14 cellular contexts compared by ENCODE assay signal in genomic region chr11:125381499-125381898, GRCh38.
A peak's percentile ranks its signal among the peaks of the same experiment; 100 is the strongest.
DNase-seq lines count a peak whose midpoint lies in the region; ATAC-seq and TF ChIP-seq lines count a peak whose summit lies in the region.
"Had no signal": no experiment of that assay in that cellular context is flagged by ENCODE, and none has a peak within 500 bp of the region (broad histone marks: within the 10 kb centered on the region; RNA-seq: fewer than 3 reads in every experiment).

No MANE protein-coding gene starts in this region.

- peaks cover 3 to 47% of the 10 kb centered on the region in 2 donors for H3K36me3 ChIP-seq in neuronal stem cell (replicated peaks in 1 of 2; ENCODE audit: control insufficient read depth in 2 of 2, insufficient read depth in 2 of 2, low read length in 2 of 2)
- no peaks in the 10 kb centered on the region for H3K36me3 ChIP-seq in upper lobe of right lung
- H3K36me3 ChIP-seq: BE2C, HAP-1 had no signal

- no peak overlapping the region for H3K27ac ChIP-seq in neuronal stem cell (replicated peaks; ENCODE audit: low read length)
- H3K27ac ChIP-seq in upper lobe of right lung, result no peak overlapping the region

- peaks cover 0 to 26% of the 10 kb centered on the region in 2 donors for H3K4me1 ChIP-seq in neuronal stem cell (ENCODE audit: control insufficient read depth in 2 of 2, insufficient read depth in 1 of 2, low read depth in 1 of 2, low read length in 2 of 2)
- peaks cover 2% of the 10 kb centered on the region for H3K4me1 ChIP-seq in upper lobe of right lung
- H3K4me1 ChIP-seq: BE2C, HAP-1 had no signal

- peaks cover 2% of the 10 kb centered on the region for H3K79me1 ChIP-seq in neuronal stem cell (ENCODE audit: low read depth, low read length)

- H2AFZ ChIP-seq in neuronal stem cell (ENCODE audit: low read length), result no peak overlapping the region

- no peak for ATAC-seq in upper lobe of right lung
- ATAC-seq in HG03097 (IDR thresholded peaks at IDR 0.05; ENCODE audit: low FRiP score, unreplicated experiment), result no peak

- no peak overlapping the region for H3K4me3 ChIP-seq in neuronal stem cell (ENCODE audit: low read length in 2 of 2)
- no peak overlapping the region for H3K4me3 ChIP-seq in upper lobe of right lung
- H3K4me3 ChIP-seq: HAP-1 had no signal

- no peak overlapping the region for H3K4ac ChIP-seq in neuronal stem cell (ENCODE audit: low read length)

- H3K27me3 ChIP-seq in neuronal stem cell (ENCODE audit: control insufficient read depth in 3 of 3, insufficient read depth in 3 of 3, low read depth in 1 of 3, low read length in 3 of 3) (no peaks in the 10 kb centered on the region), upper lobe of right lung (peaks cover 4% of the 10 kb centered on the region)

- WGBS in neuronal stem cell (ENCODE audit: extremely low coverage in 2 of 2, insufficient read length in 2 of 2, insufficient replicate concordance in 1 of 2), 2 donors, result no CpG with 5 or more reads among the region's 5 CpGs

- H3K9me3 ChIP-seq in neuronal stem cell (replicated peaks in 1 of 2; ENCODE audit: control insufficient read depth in 2 of 2, insufficient read depth in 1 of 2, low read depth in 1 of 2, low read length in 2 of 2), result no peaks in the 10 kb centered on the region
- no peaks in the 10 kb centered on the region for H3K9me3 ChIP-seq in upper lobe of right lung
- H3K9me3 ChIP-seq: BE2C, HAP-1 had no signal

- TF ChIP-seq CTCF in brain (conservative IDR thresholded peaks at IDR 0.05) (no peak), endothelial cell (IDR thresholded peaks at IDR 0.05; ENCODE audit: unreplicated experiment) (no peak), upper lobe of right lung (IDR thresholded peaks at IDR 0.05) (no peak)

- H3K9ac ChIP-seq in neuronal stem cell (ENCODE audit: low read depth, low read length, poor library complexity), result peak overlapping the region; percentile 50

- H2AK5ac ChIP-seq in neuronal stem cell (ENCODE audit: low read depth, low read length), result no peak overlapping the region

- H3K4me1 Mint-ChIP-seq in brain (peaks cover 63% of the 10 kb centered on the region), endothelial cell (ENCODE audit: unreplicated experiment) (peaks cover 5% of the 10 kb centered on the region)
- H3K4me1 Mint-ChIP-seq: CD4-positive, alpha-beta memory T cell; IgD-negative memory B cell had no signal

- H3K9me3 Mint-ChIP-seq in brain (no peaks in the 10 kb centered on the region), endothelial cell (ENCODE audit: unreplicated experiment) (no peaks in the 10 kb centered on the region)
- H3K9me3 Mint-ChIP-seq: IgD-negative memory B cell had no signal

- H2BK15ac ChIP-seq in neuronal stem cell (ENCODE audit: low read length), result no peak overlapping the region

- H3K14ac ChIP-seq in neuronal stem cell (ENCODE audit: low read length), result no peak overlapping the region

- no peak overlapping the region for H3K18ac ChIP-seq in neuronal stem cell (ENCODE audit: low read length)

- H3K36me3 Mint-ChIP-seq in brain, result peaks cover 23% of the 10 kb centered on the region
- H3K36me3 Mint-ChIP-seq in endothelial cell (ENCODE audit: low read depth, unreplicated experiment), result peaks cover 16% of the 10 kb centered on the region
- H3K36me3 Mint-ChIP-seq: CD4-positive, alpha-beta memory T cell had no signal

- no peak overlapping the region for H3K4me2 ChIP-seq in neuronal stem cell (ENCODE audit: insufficient read depth, low read length, poor library complexity, severe bottlenecking)

- H3K4me3 Mint-ChIP-seq in brain (peak overlapping the region in 1 of 5 experiments; percentile 0), endothelial cell (ENCODE audit: unreplicated experiment) (peak overlapping the region; percentile 31)
- H3K4me3 Mint-ChIP-seq: CD4-positive, alpha-beta memory T cell; IgD-negative memory B cell had no signal

- peak overlapping the region in 4 of 5 experiments; percentile 61 to 96 (median 86) for H3K27ac Mint-ChIP-seq in brain
- H3K27ac Mint-ChIP-seq in endothelial cell (ENCODE audit: unreplicated experiment), result no peak overlapping the region
- H3K27ac Mint-ChIP-seq: CD4-positive, alpha-beta memory T cell; IgD-negative memory B cell had no signal

- H3K27me3 Mint-ChIP-seq in brain (no peaks in the 10 kb centered on the region), endothelial cell (ENCODE audit: unreplicated experiment) (peaks cover 10% of the 10 kb centered on the region)

- H2BK12ac ChIP-seq in neuronal stem cell (ENCODE audit: low read length), result no peak overlapping the region

- no peak overlapping the region for H4K91ac ChIP-seq in neuronal stem cell (ENCODE audit: low read depth, low read length, poor library complexity)

- intact Hi-C loops in upper lobe of right lung (cut with DNase I), result no loop called here

- H2BK5ac ChIP-seq in neuronal stem cell (ENCODE audit: low read length), result no peak overlapping the region

- H4K8ac ChIP-seq in neuronal stem cell (ENCODE audit: low read depth, low read length), result no peak overlapping the region

- DNase-seq in endothelial cell (ENCODE audit: low spot score) (no peak), neuronal stem cell (ENCODE audit: low spot score) (no peak), upper lobe of right lung (peak; percentile 15), GF-D8 (lab: John Stamatoyannopoulos, UW) (no peak)
- no peak for DNase-seq in stimulated activated CD4-positive, alpha-beta T cell treated with anti-CD3 and anti-CD28 coated beads, Interleukin-15, amount 100 ng/mL, for 24 hours
- DNase-seq: BE2C; CD4-positive, alpha-beta memory T cell; NCI-H2029 treated with DMSO at 0.1 percent for 48 hours; NCI-H510A treated with DMSO at 0.1 percent for 48 hours; SIG-M5 had no signal

- no peak overlapping the region for H2BK120ac ChIP-seq in neuronal stem cell (ENCODE audit: low read depth, low read length)

- H3K23ac ChIP-seq in neuronal stem cell (ENCODE audit: low read depth, low read length, poor library complexity), result no peak overlapping the region
